Comparison of ENCODE assay signal across 15 cellular contexts in the genomic region with DNA sequence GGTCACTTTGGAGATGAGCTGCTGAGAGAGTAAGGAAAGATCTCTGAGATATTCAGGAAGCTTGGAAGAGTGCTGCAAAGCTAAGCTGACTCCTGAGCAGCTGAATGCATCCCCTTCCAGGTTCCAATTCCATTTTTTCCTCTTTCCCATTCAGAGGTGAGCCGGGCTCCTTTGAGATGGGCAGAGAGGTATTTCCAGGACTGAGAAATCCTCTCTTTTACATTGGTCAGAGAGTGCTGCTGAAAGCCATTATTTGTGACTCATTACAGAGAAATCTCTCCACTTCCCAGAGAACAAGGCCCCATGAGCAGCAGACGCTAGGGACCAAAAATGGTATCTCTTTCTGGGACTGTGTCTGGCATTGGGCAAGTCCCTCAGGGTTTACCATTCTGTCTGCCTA. TPM values are rescaled to one million over a fixed set of nuclear protein-coding genes. Genes with fewer than 3 reads are reported as not detected.
A peak's percentile ranks its signal among the peaks of the same experiment; 100 is the strongest.
DNase-seq lines count a peak whose midpoint lies in the region; ATAC-seq, FAIRE-seq and TF ChIP-seq lines count a peak whose summit lies in the region.
"Had no signal": no experiment of that assay in that cellular context is flagged by ENCODE, and none has a peak within 500 bp of the region (broad histone marks: within the 10 kb centered on the region; RNA-seq: fewer than 3 reads in every experiment).

No MANE protein-coding gene starts in this region.

- H3K27me3 ChIP-seq in A673 (replicated peaks; ENCODE audit: insufficient read depth, low read depth, low read length, poor library complexity), result peaks cover 61% of the 10 kb centered on the region
- H3K27me3 ChIP-seq in H9 (ENCODE audit: insufficient read depth, low read length), result peaks cover 6% of the 10 kb centered on the region; the same call in 1 of the 2 replicates
- peaks cover 7% of the 10 kb centered on the region; the same call in 1 of the 2 replicates for H3K27me3 ChIP-seq in iPS DF 6.9 (ENCODE audit: control insufficient read depth, insufficient read depth, low read length)

- BruUV-seq in A673 (replicated peaks; lab: Mats Ljungman, UMichigan), result no TSS peak

- no peak overlapping the region; a peak in 1 of 7 replicates for H3K27ac Mint-ChIP-seq in H9
- H3K27ac Mint-ChIP-seq: natural killer cell treated with Interleukin-12 subunit alpha and Interleukin-12 subunit beta and Interleukin-15 and Interleukin-18, amount 100 ng/mL, for 72 hours; T-helper 17 cell had no signal

- no peak overlapping the region for H3K4ac ChIP-seq in H9 (ENCODE audit: low read depth, low read length)

- H2AFZ ChIP-seq in H9 (ENCODE audit: low read length), result peak overlapping the region; percentile 33

- H3K36me3 ChIP-seq in A673 (ENCODE audit: insufficient read depth, low read length, poor library complexity, severe bottlenecking) (no peaks in the 10 kb centered on the region), iPS DF 6.9 (ENCODE audit: control insufficient read depth, insufficient read depth, low read length) (no peaks in the 10 kb centered on the region)
- H3K36me3 ChIP-seq: colonic mucosa, upper lobe of left lung had no signal

- H3K9me3 Mint-ChIP-seq in H9, result no peaks in the 10 kb centered on the region; a peak in 1 of 5 replicates
- H3K9me3 Mint-ChIP-seq: natural killer cell treated with Interleukin-12 subunit alpha and Interleukin-12 subunit beta and Interleukin-15 and Interleukin-18, amount 100 ng/mL, for 72 hours had no signal

- no peak overlapping the region for H3K18ac ChIP-seq in H9 (ENCODE audit: insufficient read length, low read depth, low read length)

- H4K91ac ChIP-seq in H9 (ENCODE audit: insufficient read length, low read depth, low read length), result no peak overlapping the region

- H3K4me1 ChIP-seq in A673 (ENCODE audit: insufficient read depth, low read length, poor library complexity, severe bottlenecking) (no peaks in the 10 kb centered on the region), H9 (ENCODE audit: insufficient read depth, low read length) (peaks cover 2% of the 10 kb centered on the region; the same call in 1 of the 2 replicates), iPS DF 6.9 (ENCODE audit: control insufficient read depth, insufficient read depth, low read length) (no peaks in the 10 kb centered on the region)

- peaks cover 10% of the 10 kb centered on the region for H3K23me2 ChIP-seq in H9 (ENCODE audit: insufficient read length, low read depth, low read length, poor library complexity, severe bottlenecking)

- no peak overlapping the region for H2AK5ac ChIP-seq in H9 (ENCODE audit: insufficient read length, low read length)

- ATAC-seq in SK-N-SH treated with all-trans-retinoic acid at 6 μM for 48 hours (peak; percentile 18; the same call in 1 of the 3 replicates), GM19467 (IDR thresholded peaks at IDR 0.05; ENCODE audit: unreplicated experiment) (no peak)
- ATAC-seq: left colon; natural killer cell treated with Interleukin-12 subunit alpha and Interleukin-12 subunit beta and Interleukin-15 and Interleukin-18, amount 100 ng/mL, for 72 hours; T-helper 17 cell had no signal

- H3K4me2 ChIP-seq in H9 (ENCODE audit: insufficient read depth, insufficient read length, low read length), result peak overlapping the region; percentile 2

- no peak overlapping the region for H2BK5ac ChIP-seq in H9 (ENCODE audit: insufficient read length, low read length)

- no peak overlapping the region for H3K14ac ChIP-seq in H9 (ENCODE audit: insufficient read depth, low read length)

- POLR2A ChIA-PET in A673 (lab: Charles Lee; ENCODE audit: low non-redundant PET), result no interaction called here

- H3K27me3 Mint-ChIP-seq in H9 (ENCODE audit: low read depth), result peaks cover 16% of the 10 kb centered on the region

- no peaks in the 10 kb centered on the region for H3K79me1 ChIP-seq in H9 (ENCODE audit: insufficient read depth, low read depth, low read length, poor library complexity, severe bottlenecking)

- H3K4me1 Mint-ChIP-seq in H9, result peaks cover 39 to 41% of the 10 kb centered on the region in 2 experiments

- H3K4me3 Mint-ChIP-seq in H9, result peak overlapping the region in 1 of 2 experiments; percentile 28; a peak in 2 of 5 replicates
- H3K4me3 Mint-ChIP-seq: natural killer cell treated with Interleukin-12 subunit alpha and Interleukin-12 subunit beta and Interleukin-15 and Interleukin-18, amount 100 ng/mL, for 72 hours; T-helper 17 cell had no signal

- peaks cover 0 to 1% (median 0%) of the 10 kb centered on the region in 3 experiments; a peak in 1 of 7 replicates for H3K36me3 Mint-ChIP-seq in H9 (ENCODE audit: insufficient read depth in 1 of 3, low read depth in 3 of 3)
- H3K36me3 Mint-ChIP-seq: natural killer cell treated with Interleukin-12 subunit alpha and Interleukin-12 subunit beta and Interleukin-15 and Interleukin-18, amount 100 ng/mL, for 72 hours had no signal

- DNase-seq in A673 (ENCODE audit: low spot score), result peak; percentile 2
- peak; percentile 78 for DNase-seq in H9
- peak; percentile 66 for DNase-seq in iPS DF 6.9 (ENCODE audit: low read depth, low spot score)
- no peak for DNase-seq in germinal center (ENCODE audit: low spot score)
- DNase-seq in GM12891 (ENCODE audit: insufficient read length, low spot score), result no peak
- DNase-seq in activated naive CD4-positive, alpha-beta T cell (lab: John Stamatoyannopoulos, UW), result no peak
- DNase-seq: activated CD4-positive, alpha-beta T cell treated with anti-CD3 and anti-CD28 coated beads, Interleukin-2, amount 50 U/mL, for 48 hours; colonic mucosa; left colon; NCI-H187; T-helper 17 cell; upper lobe of left lung had no signal

- H4K5ac ChIP-seq in H9 (ENCODE audit: insufficient read length, low read depth, low read length), result no peak overlapping the region

- WGBS in H9 (ENCODE audit: extremely low coverage, insufficient read length, low lambda C conversion rate), result no CpG with 5 or more reads among the region's 2 CpGs
- WGBS in iPS DF 6.9 (ENCODE audit: insufficient coverage, insufficient read length), result no CpG with 5 or more reads among the region's 2 CpGs

- TF ChIP-seq POLR2A in GM12891 (IDR thresholded peaks at IDR 0.05; ENCODE audit: low read depth, low read length), result no peak

- H2BK12ac ChIP-seq in H9 (ENCODE audit: insufficient read length, low read depth, low read length), result no peak overlapping the region

- H2BK15ac ChIP-seq in H9 (ENCODE audit: low read depth, low read length), result no peak overlapping the region

- H3K4me3 ChIP-seq in A673 (ENCODE audit: low read depth, low read length, poor library complexity, severe bottlenecking), result no peak overlapping the region
- H3K4me3 ChIP-seq in iPS DF 6.9 (ENCODE audit: low read length), result no peak overlapping the region
- H3K4me3 ChIP-seq: colonic mucosa, upper lobe of left lung had no signal

- intact Hi-C loops in A673 (cut with micrococcal nuclease; ENCODE audit: unreplicated experiment), result loop anchor here (10.0 kb wide), 1 partner anchor 364 kb away; the partner anchor contains the start of gene RFESD

- no peak overlapping the region for H2BK120ac ChIP-seq in H9 (ENCODE audit: low read depth, low read length, poor library complexity, severe bottlenecking)

- H4K20me1 ChIP-seq in H9 (ENCODE audit: control insufficient read depth, insufficient read depth, insufficient read length), result no peaks in the 10 kb centered on the region

- no peak overlapping the region for H2BK20ac ChIP-seq in H9 (ENCODE audit: low read depth, low read length, poor library complexity, severe bottlenecking)

- FAIRE-seq in GM12891 (lab: Jason Lieb, UNC), result no peak

- no peaks in the 10 kb centered on the region for H3K79me2 ChIP-seq in H9 (ENCODE audit: insufficient read depth, low read length)

- no peak overlapping the region for H3T11ph ChIP-seq in H9 (ENCODE audit: low read length)

- no peak for TF ChIP-seq CTCF in A673 (conservative IDR thresholded peaks at IDR 0.05; ENCODE audit: low read depth, low read length)
- no peak for TF ChIP-seq CTCF in H9 (conservative IDR thresholded peaks at IDR 0.05)

- no peak overlapping the region for H3K56ac ChIP-seq in H9 (ENCODE audit: insufficient read length, low read depth, low read length)

- CTCF ChIA-PET in A673 (lab: Charles Lee), result no interaction called here

- H4K8ac ChIP-seq in H9 (replicated peaks; ENCODE audit: insufficient read length, low read depth, low read length), result no peak overlapping the region

- H3K9ac ChIP-seq in H9 (ENCODE audit: extremely low read depth, insufficient read length, low read length), result no peak overlapping the region

- H3K23ac ChIP-seq in H9 (ENCODE audit: insufficient read length, low read depth, low read length), result no peak overlapping the region

- no peak overlapping the region for H3K27ac ChIP-seq in A673 (ENCODE audit: low read depth, low read length, poor library complexity, severe bottlenecking)
- no peak overlapping the region for H3K27ac ChIP-seq in H9 (ENCODE audit: insufficient read length, low read depth, low read length)
- no peak overlapping the region for H3K27ac ChIP-seq in iPS DF 6.9 (ENCODE audit: low read length)
- H3K27ac ChIP-seq: colonic mucosa, upper lobe of left lung had no signal

- H3K9me3 ChIP-seq in A673 (ENCODE audit: low read depth, low read length, poor library complexity, severe bottlenecking) (no peaks in the 10 kb centered on the region), H9 (ENCODE audit: control insufficient read depth, low read depth, low read length) (no peaks in the 10 kb centered on the region), iPS DF 6.9 (ENCODE audit: control insufficient read depth, insufficient read depth, low read length) (no peaks in the 10 kb centered on the region)
- H3K9me3 ChIP-seq: colonic mucosa, upper lobe of left lung had no signal

TF ChIP-seq in SK-N-SH treated with all-trans-retinoic acid at 6 μM for 48 hours, 23 proteins besides CTCF, POLR2A, EP300 and RAD21 (continues in another document):
- no peak for TF ChIP-seq PPARA (CRISPR knock-in tag; IDR thresholded peaks at IDR 0.05; ENCODE audit: borderline replicate concordance)
- TF ChIP-seq RARB (CRISPR knock-in tag; IDR thresholded peaks at IDR 0.05), result no peak
- no peak for TF ChIP-seq TOX (CRISPR knock-in tag; IDR thresholded peaks at IDR 0.05; ENCODE audit: borderline replicate concordance)
- no peak for TF ChIP-seq ZNF565 (CRISPR knock-in tag; conservative IDR thresholded peaks at IDR 0.05; ENCODE audit: low read depth)
- TF ChIP-seq TCF4 (CRISPR knock-in tag; IDR thresholded peaks at IDR 0.05; ENCODE audit: borderline replicate concordance), result no peak
- TF ChIP-seq ESRRG (CRISPR knock-in tag; IDR thresholded peaks at IDR 0.05), result no peak
- TF ChIP-seq ZFP30 (CRISPR knock-in tag; IDR thresholded peaks at IDR 0.05), result no peak

TF ChIP-seq in GM12891, 5 proteins besides CTCF, POLR2A, EP300 and RAD21:
- no peak for TF ChIP-seq POU2F2 (IDR thresholded peaks at IDR 0.05; ENCODE audit: low read depth, low read length)
- TF ChIP-seq PAX5 (IDR thresholded peaks at IDR 0.05; ENCODE audit: insufficient read depth, low read length, severe bottlenecking), result no peak
- no peak for TF ChIP-seq TAF1 (IDR thresholded peaks at IDR 0.05; ENCODE audit: low read depth, low read length)
- no peak for TF ChIP-seq POLR2AphosphoS5 (IDR thresholded peaks at IDR 0.05; ENCODE audit: low read depth, low read length)
- no peak for TF ChIP-seq SPI1 (IDR thresholded peaks at IDR 0.05; ENCODE audit: low read depth, low read length)
TF ChIP-seq in GM12891: peak in this region for 0.

RNA-seq across cellular contexts. Expression of gene MCTP1, which starts 3.7 kb away (rescaled TPM):
- 18.1 and 25.8 TPM in 2 replicates for total RNA-seq in A673 (2021)
- total RNA-seq in H9 (2021), result 2.5 and 3.0 TPM in 2 replicates
- polyA plus RNA-seq in GM12891 (2012; ENCODE audit: low read depth, missing spikeins), result 10.3 TPM

Comparison
In these comparisons a context has a peak if more than half of its experiments do, and no peak if none do; other contexts are left out.
1. DNase-seq: peak in A673 (single experiment), H9 (single experiment) and iPS DF 6.9 (single experiment); none in germinal center (single experiment), GM12891 (single experiment) and activated naive CD4-positive, alpha-beta T cell (0 of 4).